In genomic region chr2:108858894-108859293, GRCh38 we compare ENCODE assay signal across 25 cellular contexts.
A peak's percentile ranks its signal among the peaks of the same experiment; 100 is the strongest.
DNase-seq lines count a peak whose midpoint lies in the region; ATAC-seq and TF ChIP-seq lines count a peak whose summit lies in the region.
"Had no signal": no experiment of that assay in that cellular context is flagged by ENCODE, and none has a peak within 500 bp of the region (broad histone marks: within the 10 kb centered on the region; RNA-seq: fewer than 3 reads in every experiment).

No MANE protein-coding gene starts in this region.

- H3F3A ChIP-seq in PC-3 (ENCODE audit: low read length, unreplicated experiment) = no peaks in the 10 kb centered on the region

- H3K4me3 Mint-ChIP-seq in immature natural killer cell = no peak overlapping the region
- H3K4me3 Mint-ChIP-seq: central memory CD8-positive, alpha-beta T cell; neural progenitor cell; stimulated activated naive B cell treated with anti-CD40 and anti-IgM and Interleukin-4, amounts not matched to agents 10 μg/mL and 1 μg/mL and 100 μg/mL, for 72 hours had no signal

- BruUV-seq in PC-3 (replicated peaks; lab: Mats Ljungman, UMichigan) = no TSS peak

- CTCF ChIA-PET in PC-3 (lab: Charles Lee) = no interaction called here

- no peaks in the 10 kb centered on the region for H3K4me1 ChIP-seq in PC-3 (ENCODE audit: insufficient read depth, low read length)
- H3K4me1 ChIP-seq: Caco-2, heart left ventricle, neural progenitor cell, right atrium auricular region had no signal

- H3K9me3 ChIP-seq in PC-3 (ENCODE audit: low read length) = no peaks in the 10 kb centered on the region
- H3K9me3 ChIP-seq: Caco-2, heart left ventricle, right atrium auricular region, thoracic aorta had no signal

- H4K20me1 ChIP-seq in PC-3 (ENCODE audit: low read length) = no peaks in the 10 kb centered on the region

- no peaks in the 10 kb centered on the region for H3K36me3 ChIP-seq in PC-3 (ENCODE audit: low read depth, low read length)
- H3K36me3 ChIP-seq: heart left ventricle, right atrium auricular region, thoracic aorta had no signal

- intact Hi-C loops in PC-3 (cut with micrococcal nuclease) = loop anchor here (10.0 kb wide), 2 partner anchors 66 to 636 kb away; no protein-coding TSS in a partner anchor

- no peaks in the 10 kb centered on the region for H3K9me2 ChIP-seq in PC-3 (replicated peaks; ENCODE audit: low read length)

- no peak for TF ChIP-seq CTCF in PC-3 (conservative IDR thresholded peaks at IDR 0.05; ENCODE audit: low read depth, low read length)
- TF ChIP-seq CTCF in cardiac fibroblast (IDR thresholded peaks at IDR 0.05; ENCODE audit: low read depth, low read length) = no peak

- peaks cover 0 to 13% (median 8%) of the 10 kb centered on the region in 3 donors for H3K36me3 Mint-ChIP-seq in immature natural killer cell

- H3K4me2 ChIP-seq in PC-3 (ENCODE audit: low read length) = no peak overlapping the region
- H3K4me2 ChIP-seq: neural progenitor cell had no signal

- peak; percentile 4 for DNase-seq in GM04503 (ENCODE audit: low read depth)
- peak; percentile 57 for DNase-seq in PC-3
- peak; percentile 2 to 43 for DNase-seq in cardiac fibroblast (ENCODE audit: low read depth in 2 of 2)
- DNase-seq in kidney tubule cell (ENCODE audit: low spot score) = peak; percentile 39
- DNase-seq in immature natural killer cell = no peak
- DNase-seq in stimulated activated CD4-positive, alpha-beta T cell treated with anti-CD3 and anti-CD28 coated beads, Interleukin-4, amount 100 ng/mL, for 24 hours = no peak
- DNase-seq: activated CD4-positive, alpha-beta T cell treated with anti-CD3 and anti-CD28 coated beads, Interleukin-2, amount 50 U/mL, for 48 hours; activated naive CD4-positive, alpha-beta T cell treated with anti-CD3 and anti-CD28 coated beads, Interleukin-2, amount 50 U/mL, for 16 hours; C1 segment of cervical spinal cord; Caco-2; DMS79; heart left ventricle; MM.1S; NCI-H345; NCI-H748 treated with DMSO at 0.1 percent for 48 hours; stimulated activated CD4-positive, alpha-beta T cell treated with anti-CD3 and anti-CD28 coated beads, Interleukin-4, amount 100 ng/mL, for 4 hours; stimulated activated naive B cell treated with anti-CD40 and anti-IgM and Interleukin-4, amounts not matched to agents 10 μg/mL and 1 μg/mL and 100 μg/mL, for 72 hours had no signal

- H3K79me2 ChIP-seq in PC-3 (ENCODE audit: low read length) = no peaks in the 10 kb centered on the region

- no peaks in the 10 kb centered on the region for H3K27me3 Mint-ChIP-seq in immature natural killer cell (ENCODE audit: low read depth in 3 of 3)
- H3K27me3 Mint-ChIP-seq: central memory CD8-positive, alpha-beta T cell; stimulated activated naive B cell treated with anti-CD40 and anti-IgM and Interleukin-4, amounts not matched to agents 10 μg/mL and 1 μg/mL and 100 μg/mL, for 72 hours had no signal

- H2AFZ ChIP-seq in PC-3 (ENCODE audit: low read length) = no peak overlapping the region
- H2AFZ ChIP-seq: neural progenitor cell had no signal

- H3K27me3 ChIP-seq in PC-3 (ENCODE audit: low read length) = no peaks in the 10 kb centered on the region
- H3K27me3 ChIP-seq: heart left ventricle, neural progenitor cell, right atrium auricular region had no signal

- no peak overlapping the region for H3K27ac Mint-ChIP-seq in immature natural killer cell
- H3K27ac Mint-ChIP-seq: neural progenitor cell; stimulated activated naive B cell treated with anti-CD40 and anti-IgM and Interleukin-4, amounts not matched to agents 10 μg/mL and 1 μg/mL and 100 μg/mL, for 72 hours had no signal

- H3K9ac ChIP-seq in PC-3 (ENCODE audit: low read length) = no peak overlapping the region
- H3K9ac ChIP-seq: neural progenitor cell had no signal

- no peak overlapping the region for H3K27ac ChIP-seq in PC-3 (ENCODE audit: low read length)
- H3K27ac ChIP-seq: heart left ventricle, neural progenitor cell, right atrium auricular region, RWPE1, thoracic aorta had no signal

- no peaks in the 10 kb centered on the region for H3K9me3 Mint-ChIP-seq in immature natural killer cell
- H3K9me3 Mint-ChIP-seq: central memory CD8-positive, alpha-beta T cell; stimulated activated naive B cell treated with anti-CD40 and anti-IgM and Interleukin-4, amounts not matched to agents 10 μg/mL and 1 μg/mL and 100 μg/mL, for 72 hours had no signal

- no peaks in the 10 kb centered on the region for H3K4me1 Mint-ChIP-seq in immature natural killer cell
- H3K4me1 Mint-ChIP-seq: central memory CD8-positive, alpha-beta T cell; neural progenitor cell; stimulated activated naive B cell treated with anti-CD40 and anti-IgM and Interleukin-4, amounts not matched to agents 10 μg/mL and 1 μg/mL and 100 μg/mL, for 72 hours had no signal

- H3K4me3 ChIP-seq in PC-3 (ENCODE audit: low read length) (no peak overlapping the region), cardiac fibroblast (replicated peaks in 1 of 2; ENCODE audit: low read depth in 2 of 2, low read length in 2 of 2) (no peak overlapping the region)
- H3K4me3 ChIP-seq: heart left ventricle, lung, neural progenitor cell, right atrium auricular region, thoracic aorta had no signal

- ATAC-seq in PC-3 (peak; percentile 53), HG02840 (IDR thresholded peaks at IDR 0.05; ENCODE audit: low FRiP score, unreplicated experiment) (no peak), GM18873 (IDR thresholded peaks at IDR 0.05; ENCODE audit: low FRiP score, unreplicated experiment) (no peak)
- ATAC-seq: heart left ventricle; stimulated activated naive B cell treated with anti-CD40 and anti-IgM and Interleukin-4, amounts not matched to agents 10 μg/mL and 1 μg/mL and 100 μg/mL, for 72 hours had no signal

- POLR2A ChIA-PET in PC-3 (lab: Charles Lee; ENCODE audit: unreplicated experiment) = no interaction called here

Comparison
In these comparisons a context has a peak if more than half of its experiments do, and no peak if none do; other contexts are left out.
1. DNase-seq: peak in GM04503 (single experiment), PC-3 (single experiment), cardiac fibroblast (2 of 2) and kidney tubule cell (single experiment); none in immature natural killer cell (0 of 3) and stimulated activated CD4-positive, alpha-beta T cell treated with anti-CD3 and anti-CD28 coated beads, Interleukin-4, amount 100 ng/mL, for 24 hours (single experiment).